ENCODE assay signal across 8 cellular contexts in the genomic region with DNA sequence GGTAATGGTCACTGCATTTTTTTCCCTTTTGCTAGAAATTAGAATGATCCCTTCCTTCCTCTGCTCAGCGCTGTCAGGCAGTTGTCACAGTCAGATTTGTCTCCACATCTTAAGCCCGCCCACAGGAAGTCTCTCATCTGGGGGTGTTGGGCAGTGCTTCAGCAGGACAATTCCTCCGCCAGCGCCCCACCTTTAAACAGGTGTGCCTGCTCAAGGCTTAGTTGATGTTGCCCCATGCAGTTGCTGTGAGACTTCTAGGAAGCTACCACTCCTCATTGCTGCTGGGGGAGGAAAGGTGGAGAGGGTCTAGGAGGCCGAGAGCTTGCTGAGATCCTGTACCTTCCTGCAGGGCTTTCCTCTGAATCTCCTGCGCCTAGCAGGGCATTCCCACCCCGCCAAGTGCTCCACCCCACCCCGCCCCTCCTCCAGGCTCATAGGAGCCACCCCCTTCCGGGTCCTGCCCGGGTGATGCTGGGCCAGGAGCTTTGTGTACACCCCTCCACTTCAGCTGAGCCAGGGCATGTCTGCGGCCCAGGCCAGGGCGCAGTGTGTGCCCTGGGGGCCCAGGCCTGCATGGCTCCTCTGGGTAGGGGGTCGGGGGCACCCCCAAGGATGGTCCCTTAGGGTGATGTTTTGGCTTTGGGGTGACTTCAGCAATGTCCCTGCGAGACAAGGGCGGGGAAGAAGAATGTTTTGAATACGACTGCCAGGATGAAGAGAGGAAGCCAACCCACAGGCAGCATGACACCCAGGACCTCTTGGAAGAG.
DNase-seq lines count a peak whose midpoint lies in the region; ATAC-seq and TF ChIP-seq lines count a peak whose summit lies in the region.

No MANE protein-coding gene starts in this region.

- H3K27me3 ChIP-seq in uterus: no peaks in the 10 kb centered on the region

- H3K4me3 ChIP-seq in astrocyte of the cerebellum (ENCODE audit: low read depth, low read length): peak overlapping the region; percentile 6
- H3K4me3 ChIP-seq in uterus: no peak overlapping the region

- no peak for TF ChIP-seq CTCF in astrocyte of the cerebellum (IDR thresholded peaks at IDR 0.05; ENCODE audit: low read depth, low read length, missing control alignments)
- no peak for TF ChIP-seq CTCF in uterus (IDR thresholded peaks at IDR 0.05)

- ATAC-seq in GM18502 (IDR thresholded peaks at IDR 0.05; ENCODE audit: poor library complexity, unreplicated experiment) (peak; percentile 66), HG02623 (IDR thresholded peaks at IDR 0.05; ENCODE audit: unreplicated experiment) (peak; percentile 74), HG02763 (IDR thresholded peaks at IDR 0.05; ENCODE audit: unreplicated experiment) (no peak)

- no peaks in the 10 kb centered on the region for H3K9me3 ChIP-seq in uterus

- intact Hi-C loops in uterus (cut with DNase I; ENCODE audit: low total_unique reads): no loop called here

- in situ Hi-C loops in astrocyte of the cerebellum (cut with HindIII; ENCODE audit: low sequenced_read_pairs): no loop called here

- TF ChIP-seq POLR2A in uterus (IDR thresholded peaks at IDR 0.05): no peak

- no peaks in the 10 kb centered on the region for H3K4me1 ChIP-seq in uterus

- H3K27ac ChIP-seq in uterus: no peak overlapping the region

- peak; percentile 60 for DNase-seq in NCI-H774 (lab: John Stamatoyannopoulos, UW)
- no peak for DNase-seq in astrocyte of the cerebellum (ENCODE audit: low read depth)
- DNase-seq in iris pigment epithelial cell (ENCODE audit: low read depth): peak; percentile 10
- DNase-seq in stimulated activated CD8-positive, alpha-beta memory T cell treated with anti-CD3 and anti-CD28 coated beads, Interleukin-4, amount 100 ng/mL, for 48 hours: peak; percentile 51
- no peak for DNase-seq in uterus

- no peaks in the 10 kb centered on the region for H3K36me3 ChIP-seq in uterus

Comparison
In these comparisons a context has a peak if more than half of its experiments do, and no peak if none do; other contexts are left out.
1. DNase-seq: peak in NCI-H774 (single experiment), iris pigment epithelial cell (single experiment) and stimulated activated CD8-positive, alpha-beta memory T cell treated with anti-CD3 and anti-CD28 coated beads, Interleukin-4, amount 100 ng/mL, for 48 hours (single experiment); none in astrocyte of the cerebellum (single experiment) and uterus (0 of 2).